28 cellular contexts compared by ENCODE assay signal in genomic region chr17:15239471-15239870, GRCh38. TPM values are rescaled to one million over a fixed set of nuclear protein-coding genes. Genes with fewer than 3 reads are reported as not detected.
"Had no signal": no experiment of that assay in that cellular context is flagged by ENCODE, and none has a peak within 500 bp of the region (broad histone marks: within the 10 kb centered on the region; RNA-seq: fewer than 3 reads in every experiment).

No MANE protein-coding gene starts in this region.

- H3K27ac Mint-ChIP-seq: activated CD4-positive, alpha-beta memory T cell treated with anti-CD3 and anti-CD28 coated beads, Interleukin-2, amount 10 ng/mL, durations not matched to agents 7 days and 5 days; activated CD4-positive, alpha-beta T cell treated with anti-CD3 and anti-CD28 coated beads for 36 hours; activated naive CD4-positive, alpha-beta T cell treated with anti-CD3 and anti-CD28 coated beads, Interleukin-2, amount 10 ng/mL, durations not matched to agents 7 days and 5 days; activated naive CD8-positive, alpha-beta T cell treated with anti-CD3 and anti-CD28 coated beads for 36 hours; activated T-helper 2 cell treated with anti-CD3 and anti-CD28 coated beads, Interferon-gamma antibody, Interleukin-2, Interleukin-4, amounts not matched to agents 10 μg/mL and 5 μg/mL and 100 μg/mL, durations not matched to agents 14 hours and 24 hours and 36 hours had no signal

- H3K36me3 Mint-ChIP-seq: activated naive CD4-positive, alpha-beta T cell treated with anti-CD3 and anti-CD28 coated beads, Interleukin-2, amount 10 ng/mL, durations not matched to agents 7 days and 5 days had no signal

- DNase-seq: activated CD4-positive, alpha-beta memory T cell treated with anti-CD3 and anti-CD28 coated beads, Interleukin-2, amount 10 ng/mL, durations not matched to agents 7 days and 5 days; activated CD4-positive, alpha-beta T cell treated with anti-CD3 and anti-CD28 coated beads for 36 hours; activated CD4-positive, alpha-beta T cell treated with anti-CD3 and anti-CD28 coated beads, Interleukin-2, amount 50 U/mL, for 1 hour; activated gamma-delta T cell treated with Interleukin-2 at 50 U/mL for 16 hours; activated naive CD4-positive, alpha-beta T cell treated with anti-CD3 and anti-CD28 coated beads, Interleukin-2, amount 10 ng/mL, durations not matched to agents 7 days and 5 days; activated naive CD8-positive, alpha-beta T cell treated with anti-CD3 and anti-CD28 coated beads for 36 hours; activated T-cell treated with anti-CD3 and anti-CD28 coated beads for 4 hours; activated T-cell treated with anti-CD3 and anti-CD28 coated beads, Interleukin-2, amount 50 U/mL, for 48 hours; Karpas-422; MM.1S; NCI-H1092; NCI-H1417 treated with DMSO at 0.1 percent for 48 hours; NCI-H1694 treated with DMSO at 0.1 percent for 48 hours; NCI-H2029 treated with DMSO at 0.1 percent for 48 hours; NCI-H345; NCI-H510A; NCI-H526 treated with DMSO at 0.1 percent for 48 hours; NCI-H82; OCI-M1; RPMI8226; SJCRH30; SK-N-SH; T-helper 1 cell; WERI-Rb-1 had no signal

- H3K4me3 ChIP-seq: K562, SJCRH30 had no signal

- H3K4me3 Mint-ChIP-seq: activated CD4-positive, alpha-beta memory T cell treated with anti-CD3 and anti-CD28 coated beads, Interleukin-2, amount 10 ng/mL, durations not matched to agents 7 days and 5 days; activated CD4-positive, alpha-beta T cell treated with anti-CD3 and anti-CD28 coated beads for 36 hours; activated naive CD4-positive, alpha-beta T cell treated with anti-CD3 and anti-CD28 coated beads, Interleukin-2, amount 10 ng/mL, durations not matched to agents 7 days and 5 days; activated naive CD8-positive, alpha-beta T cell treated with anti-CD3 and anti-CD28 coated beads for 36 hours had no signal

- H3K4me1 ChIP-seq: SJCRH30 had no signal

- H3K27me3 ChIP-seq: SJCRH30 had no signal

- H3K9me3 Mint-ChIP-seq: activated CD4-positive, alpha-beta memory T cell treated with anti-CD3 and anti-CD28 coated beads, Interleukin-2, amount 10 ng/mL, durations not matched to agents 7 days and 5 days; activated naive CD4-positive, alpha-beta T cell treated with anti-CD3 and anti-CD28 coated beads, Interleukin-2, amount 10 ng/mL, durations not matched to agents 7 days and 5 days; activated T-helper 2 cell treated with anti-CD3 and anti-CD28 coated beads, Interferon-gamma antibody, Interleukin-2, Interleukin-4, amounts not matched to agents 10 μg/mL and 5 μg/mL and 100 μg/mL, durations not matched to agents 14 hours and 24 hours and 36 hours had no signal

- FAIRE-seq: K562 had no signal

- H3K9me3 ChIP-seq: SJCRH30, SK-N-SH had no signal

- H3K27ac ChIP-seq: SJCRH30, WERI-Rb-1 had no signal

- H3K36me3 ChIP-seq: SJCRH30, WERI-Rb-1 had no signal

- ATAC-seq: activated CD4-positive, alpha-beta T cell treated with anti-CD3 and anti-CD28 coated beads for 36 hours; K562; Panc1; Right ventricle myocardium inferior had no signal

- H3K4me2 ChIP-seq: SK-N-SH had no signal

- H3K9ac ChIP-seq: SK-N-SH had no signal

RNA-seq across cellular contexts. Expression of gene PMP22, which starts 25.7 kb away (rescaled TPM):
- total RNA-seq: activated CD4-positive, alpha-beta memory T cell treated with anti-CD3 and anti-CD28 coated beads, Interleukin-2, amount 10 ng/mL, durations not matched to agents 7 days and 5 days had no signal
